Comparison of ENCODE assay signal across 1 cellular context in the genomic region with DNA sequence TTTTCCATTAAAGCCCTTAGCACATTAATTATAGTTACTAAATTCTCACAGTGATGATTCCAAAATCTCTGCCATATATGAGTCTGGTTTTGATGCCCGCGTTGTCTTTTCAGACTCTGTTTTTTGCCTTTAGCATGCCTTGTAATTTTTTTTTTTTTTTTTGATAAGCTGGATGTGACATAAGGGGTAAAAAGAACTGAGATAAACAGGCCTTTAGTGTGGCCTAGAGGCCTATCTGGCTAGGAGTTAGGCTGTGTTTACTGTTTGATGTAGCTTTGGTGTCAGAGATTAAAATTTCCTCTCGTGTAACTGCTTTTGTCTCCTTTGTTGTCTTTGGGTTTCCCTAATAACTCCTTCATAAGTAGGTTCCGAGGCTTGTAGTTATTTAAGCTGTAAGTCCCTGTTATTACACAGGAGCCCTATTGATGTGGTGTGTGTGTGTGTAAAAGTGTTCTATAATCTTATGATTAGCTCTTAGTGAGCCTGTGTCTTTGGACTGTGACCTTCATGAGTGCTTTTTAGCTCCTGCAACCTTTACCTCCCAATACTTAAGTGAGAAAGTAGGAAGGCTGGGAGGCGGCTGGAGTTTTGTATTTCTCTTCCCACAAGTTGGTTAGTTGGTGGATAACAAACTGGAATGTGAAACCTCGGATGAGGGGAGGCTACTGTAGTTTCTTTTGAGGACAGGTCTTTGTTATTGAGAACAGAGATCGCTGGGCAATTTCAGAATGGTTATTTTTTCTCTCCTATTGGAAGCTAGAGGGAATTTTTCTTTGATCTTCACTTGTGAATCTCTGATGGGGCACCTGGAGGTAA.
TF ChIP-seq lines count a peak whose summit lies in the region.

No MANE protein-coding gene starts in this region.

TF ChIP-seq in IMR-90, 13 proteins besides CTCF, POLR2A, EP300 and RAD21 (continued from another document):
- TF ChIP-seq, protein P1, sequence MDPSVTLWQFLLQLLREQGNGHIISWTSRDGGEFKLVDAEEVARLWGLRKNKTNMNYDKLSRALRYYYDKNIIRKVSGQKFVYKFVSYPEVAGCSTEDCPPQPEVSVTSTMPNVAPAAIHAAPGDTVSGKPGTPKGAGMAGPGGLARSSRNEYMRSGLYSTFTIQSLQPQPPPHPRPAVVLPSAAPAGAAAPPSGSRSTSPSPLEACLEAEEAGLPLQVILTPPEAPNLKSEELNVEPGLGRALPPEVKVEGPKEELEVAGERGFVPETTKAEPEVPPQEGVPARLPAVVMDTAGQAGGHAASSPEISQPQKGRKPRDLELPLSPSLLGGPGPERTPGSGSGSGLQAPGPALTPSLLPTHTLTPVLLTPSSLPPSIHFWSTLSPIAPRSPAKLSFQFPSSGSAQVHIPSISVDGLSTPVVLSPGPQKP (IDR thresholded peaks at IDR 0.05; ENCODE audit: borderline replicate concordance, low read depth, low read length): no peak
- TF ChIP-seq BHLHE40 (IDR thresholded peaks at IDR 0.05; ENCODE audit: low read depth, low read length) (no peak), SMC3 (IDR thresholded peaks at IDR 0.05; ENCODE audit: low read depth, low read length) (no peak), CEBPB (IDR thresholded peaks at IDR 0.05; ENCODE audit: low read depth, low read length) (no peak), MAZ (IDR thresholded peaks at IDR 0.05; ENCODE audit: borderline replicate concordance, low read depth, low read length) (no peak), RCOR1 (IDR thresholded peaks at IDR 0.05; ENCODE audit: insufficient replicate concordance, low read length) (no peak), CHD1 (IDR thresholded peaks at IDR 0.05; ENCODE audit: low read depth, low read length) (no peak), NFE2L2 (IDR thresholded peaks at IDR 0.05; ENCODE audit: low read depth, low read length) (no peak), FOS (IDR thresholded peaks at IDR 0.05; ENCODE audit: low read depth, low read length) (no peak), RFX5 (IDR thresholded peaks at IDR 0.05; ENCODE audit: low read depth, low read length) (no peak), MAFK (IDR thresholded peaks at IDR 0.05; ENCODE audit: low read depth, low read length) (no peak)
- TF ChIP-seq, protein P2, sequence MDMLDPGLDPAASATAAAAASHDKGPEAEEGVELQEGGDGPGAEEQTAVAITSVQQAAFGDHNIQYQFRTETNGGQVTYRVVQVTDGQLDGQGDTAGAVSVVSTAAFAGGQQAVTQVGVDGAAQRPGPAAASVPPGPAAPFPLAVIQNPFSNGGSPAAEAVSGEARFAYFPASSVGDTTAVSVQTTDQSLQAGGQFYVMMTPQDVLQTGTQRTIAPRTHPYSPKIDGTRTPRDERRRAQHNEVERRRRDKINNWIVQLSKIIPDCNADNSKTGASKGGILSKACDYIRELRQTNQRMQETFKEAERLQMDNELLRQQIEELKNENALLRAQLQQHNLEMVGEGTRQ (IDR thresholded peaks at IDR 0.05; ENCODE audit: low read depth, low read length): no peak
